8 cellular contexts compared by ENCODE assay signal in the genomic region with DNA sequence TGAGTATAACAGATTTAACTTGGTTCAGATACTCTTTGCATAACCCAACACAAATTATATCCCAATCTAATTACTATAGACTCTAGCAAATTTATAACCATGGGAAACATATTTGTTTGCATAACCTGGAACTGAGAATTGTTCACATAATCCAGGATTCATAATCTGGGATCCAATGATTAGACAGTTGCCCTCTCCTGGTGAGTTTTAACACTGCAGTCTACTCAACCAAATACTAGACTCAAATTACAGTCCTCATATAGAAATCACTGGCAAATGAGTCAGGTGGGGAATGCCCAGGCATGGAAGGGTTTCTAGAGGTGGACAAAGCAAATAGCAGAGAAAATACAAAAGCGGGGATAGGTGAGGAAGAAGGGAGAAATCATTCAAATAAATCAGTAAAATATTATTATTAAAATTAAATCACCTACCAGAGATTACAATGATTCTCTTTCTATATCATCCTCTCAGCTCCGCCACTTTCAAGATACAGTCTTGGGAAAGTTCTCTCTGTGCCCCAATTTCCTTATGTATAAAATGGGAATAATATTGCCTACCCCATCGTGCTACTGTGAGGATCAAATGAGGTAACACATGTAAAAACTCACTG. TPM values are rescaled to one million over a fixed set of nuclear protein-coding genes. Genes with fewer than 3 reads are reported as not detected.
A peak's percentile ranks its signal among the peaks of the same experiment; 100 is the strongest.
DNase-seq lines count a peak whose midpoint lies in the region; ATAC-seq, FAIRE-seq and TF ChIP-seq lines count a peak whose summit lies in the region.

No MANE protein-coding gene starts in this region.

- H3K79me2 ChIP-seq in keratinocyte (ENCODE audit: control insufficient read depth, insufficient read depth, low read length) = no peaks in the 10 kb centered on the region

- H3K36me3 ChIP-seq in keratinocyte (ENCODE audit: control insufficient read depth in 2 of 2, extremely low read depth in 1 of 2, insufficient read depth in 2 of 2, low read length in 2 of 2) = no peaks in the 10 kb centered on the region

- no peak overlapping the region for H3K4me3 ChIP-seq in astrocyte of the spinal cord (ENCODE audit: low read depth, low read length)
- no peak overlapping the region for H3K4me3 ChIP-seq in keratinocyte (ENCODE audit: control insufficient read depth in 2 of 3, extremely low read depth in 1 of 3, insufficient read depth in 2 of 3, low read depth in 1 of 3, low read length in 3 of 3)

- in situ Hi-C loops in astrocyte of the spinal cord (cut with HindIII; ENCODE audit: low sequenced_read_pairs) = no loop called here

- peak; percentile 88 for FAIRE-seq in keratinocyte (lab: Jason Lieb, UNC)

- peak; percentile 80 for TF ChIP-seq CTCF in astrocyte of the spinal cord (IDR thresholded peaks at IDR 0.05; ENCODE audit: low read depth, low read length)
- TF ChIP-seq CTCF in keratinocyte (optimal IDR thresholded peaks at IDR 0.05 in 1 of 3, IDR thresholded peaks at IDR 0.05 in 1 of 3, conservative IDR thresholded peaks at IDR 0.05 in 1 of 3; ENCODE audit: extremely low read depth in 1 of 3, insufficient read depth in 2 of 3, low read length in 3 of 3) = peak in 2 of 3 experiments; percentile 55 to 86

- dilution Hi-C loops in keratinocyte (cut with MboI; ENCODE audit: extremely low pct_ligation_motif_present, low sequenced_read_pairs) = no loop called here

- peak overlapping the region; percentile 65 for H3K27ac ChIP-seq in keratinocyte (ENCODE audit: control insufficient read depth, insufficient read depth, low read length)

- peaks cover 20% of the 10 kb centered on the region for H3K4me1 ChIP-seq in keratinocyte (ENCODE audit: control insufficient read depth, extremely low read depth, insufficient read depth, low read length)

- H3K9ac ChIP-seq in keratinocyte (ENCODE audit: control insufficient read depth, extremely low read depth, insufficient read depth, low read length) = peak overlapping the region; percentile 52

- no peaks in the 10 kb centered on the region for H4K20me1 ChIP-seq in keratinocyte (ENCODE audit: control insufficient read depth, extremely low read depth, insufficient read depth, low read length)

- no peaks in the 10 kb centered on the region for H3K9me3 ChIP-seq in keratinocyte (ENCODE audit: control insufficient read depth, low read depth, low read length)

- peak overlapping the region; percentile 64 for H2AFZ ChIP-seq in keratinocyte (ENCODE audit: control insufficient read depth, low read length)

- peak overlapping the region; percentile 6 for H3K4me2 ChIP-seq in keratinocyte (ENCODE audit: control insufficient read depth, extremely low read depth, insufficient read depth, low read depth, low read length)

- H3K9me1 ChIP-seq in keratinocyte (ENCODE audit: control insufficient read depth, extremely low read depth, insufficient read depth, low read length) = no peaks in the 10 kb centered on the region

- no peaks in the 10 kb centered on the region for H3K27me3 ChIP-seq in keratinocyte (ENCODE audit: control insufficient read depth, extremely low read depth, insufficient read depth, low read length)

- DNase-seq in NCI-H1436 (lab: John Stamatoyannopoulos, UW) = peak; percentile 34
- no peak for DNase-seq in NCI-H1436 treated with DMSO at 0.1 percent for 48 hours (lab: John Stamatoyannopoulos, UW)
- DNase-seq in HCEC 1CT = peak; percentile 52
- peak; percentile 77 for DNase-seq in NCI-H69 (lab: John Stamatoyannopoulos, UW)
- peak; percentile 71 for DNase-seq in astrocyte of the spinal cord (ENCODE audit: low read depth, low spot score)
- DNase-seq in keratinocyte (ENCODE audit: low read depth, low spot score) = no peak
- peak; percentile 69 for DNase-seq in superior temporal gyrus (ENCODE audit: extremely low spot score)

- no peak for ATAC-seq in HG02610 (IDR thresholded peaks at IDR 0.05; ENCODE audit: unreplicated experiment)

RNA-seq across cellular contexts. Expression of a gene that starts 9.4 kb away (rescaled TPM):
- 1.9 to 3.4 TPM (median 2.5 TPM) in 3 replicates for polyA plus RNA-seq in keratinocyte
- 6.9 TPM for polyA plus RNA-seq in keratinocyte (2011; ENCODE audit: low read depth)
- polyA plus RNA-seq in keratinocyte (2011; cell fraction: cytosol; rRNA removed) = 2.5 and 4.2 TPM in 2 replicates
- 2.5 and 3.7 TPM in 2 replicates for polyA plus RNA-seq in keratinocyte (2011; cell fraction: nucleus; rRNA removed)
- 1.9 and 6.8 TPM in 2 replicates for polyA plus RNA-seq in keratinocyte (2012; ENCODE audit: low replicate concordance)
- 0.89 to 8.0 TPM (median 1.5 TPM) in 3 replicates for polyA minus RNA-seq in keratinocyte
- polyA minus RNA-seq in keratinocyte (2011; cell fraction: cytosol; rRNA and poly(A)+ RNA removed) = 3.6 TPM
- polyA minus RNA-seq in keratinocyte (2011; cell fraction: nucleus; rRNA and poly(A)+ RNA removed) = 1.8 and 2.7 TPM in 2 replicates

Comparison
In these comparisons a context has a peak if more than half of its experiments do, and no peak if none do; other contexts are left out.
1. DNase-seq: peak in NCI-H1436 (single experiment), HCEC 1CT (single experiment), NCI-H69 (single experiment), astrocyte of the spinal cord (single experiment) and superior temporal gyrus (single experiment); none in NCI-H1436 treated with DMSO at 0.1 percent for 48 hours (single experiment) and keratinocyte (single experiment).